8 cellular contexts compared by ENCODE assay signal in genomic region chr16:87297918-87298631, GRCh38. TPM values are rescaled to one million over a fixed set of nuclear protein-coding genes. Genes with fewer than 3 reads are reported as not detected.
DNase-seq lines count a peak whose midpoint lies in the region; ATAC-seq and TF ChIP-seq lines count a peak whose summit lies in the region.

No MANE protein-coding gene starts in this region.

- no peak for ATAC-seq in GM21390 (IDR thresholded peaks at IDR 0.05; ENCODE audit: unreplicated experiment)
- no peak for ATAC-seq in GM19395 (IDR thresholded peaks at IDR 0.05; ENCODE audit: unreplicated experiment)

- H3K9me2 ChIP-seq in hepatocyte (replicated peaks; ENCODE audit: insufficient read depth) = no peaks in the 10 kb centered on the region

- 68% methylated on average over 15 of the region's 15 CpGs for WGBS in hepatocyte (ENCODE audit: low lambda C conversion rate, missing lambda C conversion rate)

- H2AFZ ChIP-seq in hepatocyte = no peak overlapping the region

- peaks cover 3% of the 10 kb centered on the region for H3K36me3 Mint-ChIP-seq in activated naive CD4-positive, alpha-beta T cell treated with anti-CD3 and anti-CD28 coated beads, Interleukin-2, amount 10 ng/mL, durations not matched to agents 7 days and 5 days

- no peaks in the 10 kb centered on the region for H3K36me3 ChIP-seq in hepatocyte (replicated peaks; ENCODE audit: insufficient read depth, low read depth)

- no peaks in the 10 kb centered on the region for H3K4me1 ChIP-seq in hepatocyte (ENCODE audit: insufficient read depth)

- H3K4me3 ChIP-seq in hepatocyte = no peak overlapping the region

- H3K27me3 ChIP-seq in hepatocyte = no peaks in the 10 kb centered on the region

- peaks cover 8% of the 10 kb centered on the region for H3K4me1 Mint-ChIP-seq in activated naive CD4-positive, alpha-beta T cell treated with anti-CD3 and anti-CD28 coated beads, Interleukin-2, amount 10 ng/mL, durations not matched to agents 7 days and 5 days

- no peak overlapping the region for H3K27ac ChIP-seq in hepatocyte

- H3K9me3 Mint-ChIP-seq in activated naive CD4-positive, alpha-beta T cell treated with anti-CD3 and anti-CD28 coated beads, Interleukin-2, amount 10 ng/mL, durations not matched to agents 7 days and 5 days = no peaks in the 10 kb centered on the region

- no peak overlapping the region for H3K27ac Mint-ChIP-seq in activated naive CD4-positive, alpha-beta T cell treated with anti-CD3 and anti-CD28 coated beads, Interleukin-2, amount 10 ng/mL, durations not matched to agents 7 days and 5 days

- CTCF ChIA-PET in activated naive CD4-positive, alpha-beta T cell treated with anti-CD3 and anti-CD28 coated beads, Interleukin-2, amount 10 ng/mL, durations not matched to agents 7 days and 5 days (lab: Charles Lee) = interaction anchor here (0.6 to 1.6 kb wide), 11 partner anchors 15 to 471 kb away, joined by 3 to 6 read pairs (median 4); partner anchors contain the start of gene C16orf95

- H3K9me3 ChIP-seq in hepatocyte (ENCODE audit: low read depth) = no peaks in the 10 kb centered on the region

- no peaks in the 10 kb centered on the region for H4K20me1 ChIP-seq in hepatocyte (ENCODE audit: insufficient read depth, poor library complexity, severe bottlenecking)

- DNase-seq in ELR (ENCODE audit: low read depth) = peak; percentile 47
- DNase-seq in NCI-H460 (ENCODE audit: extremely low read depth, low read depth) = peak; percentile 17
- peak; percentile 60 for DNase-seq in activated naive CD4-positive, alpha-beta T cell treated with anti-CD3 and anti-CD28 coated beads, Interleukin-2, amount 10 ng/mL, durations not matched to agents 7 days and 5 days
- peak; percentile 60 for DNase-seq in hepatocyte (ENCODE audit: low spot score)
- peak; percentile 11 to 24 for DNase-seq in stimulated activated CD4-positive, alpha-beta T cell treated with anti-CD3 and anti-CD28 coated beads, Interleukin-4, amount 100 ng/mL, for 48 hours (ENCODE audit: low read depth in 2 of 2)
- no peak for DNase-seq in DMS153 treated with DMSO at 0.1 percent for 48 hours (lab: John Stamatoyannopoulos, UW; ENCODE audit: unreplicated experiment)

- no peak overlapping the region for H3K4me3 Mint-ChIP-seq in activated naive CD4-positive, alpha-beta T cell treated with anti-CD3 and anti-CD28 coated beads, Interleukin-2, amount 10 ng/mL, durations not matched to agents 7 days and 5 days

- H3K79me2 ChIP-seq in hepatocyte = no peaks in the 10 kb centered on the region

- no peak overlapping the region for H3K4me2 ChIP-seq in hepatocyte

- TF ChIP-seq CTCF in hepatocyte (IDR thresholded peaks at IDR 0.05; ENCODE audit: poor library complexity) = peak; percentile 54

- no peaks in the 10 kb centered on the region for H3K27me3 Mint-ChIP-seq in activated naive CD4-positive, alpha-beta T cell treated with anti-CD3 and anti-CD28 coated beads, Interleukin-2, amount 10 ng/mL, durations not matched to agents 7 days and 5 days

RNA-seq across cellular contexts. Expression of gene C16orf95, which starts 19.1 kb away (rescaled TPM):
- total RNA-seq in NCI-H460 (2014; rRNA removed; shearing (Covaris generic)) = 2.7 and 2.8 TPM in 2 replicates
- 2.7 and 6.3 TPM in 2 replicates for polyA plus RNA-seq in NCI-H460 (2014; cell fraction: nucleus; rRNA removed)
- total RNA-seq in hepatocyte = 3.9 and 4.7 TPM in 2 replicates
- polyA plus RNA-seq in hepatocyte = 6.6 and 10.6 TPM in 2 replicates
